ENCODE assay signal across 13 cellular contexts in genomic region chr12:103751171-103751570, GRCh38.
DNase-seq lines count a peak whose midpoint lies in the region; ATAC-seq and TF ChIP-seq lines count a peak whose summit lies in the region.
"Had no signal": no experiment of that assay in that cellular context is flagged by ENCODE, and none has a peak within 500 bp of the region (broad histone marks: within the 10 kb centered on the region; RNA-seq: fewer than 3 reads in every experiment).

No MANE protein-coding gene starts in this region.

- H3K36me3 Mint-ChIP-seq in glutamatergic neuron (ENCODE audit: unreplicated experiment) = no peaks in the 10 kb centered on the region
- peaks cover 3% of the 10 kb centered on the region for H3K36me3 Mint-ChIP-seq in T-cell
- H3K36me3 Mint-ChIP-seq: CD4-positive, CD25-positive, alpha-beta regulatory T cell had no signal

- intact Hi-C loops in Panc1 (cut with micrococcal nuclease; ENCODE audit: unreplicated experiment) = no loop called here
- intact Hi-C loops in prostate gland (cut with DNase I) = no loop called here

- WGBS in prostate gland = 86% methylated on average over 1 of the region's 1 CpG

- peak; percentile 52 for TF ChIP-seq CTCF in GM06990 (IDR thresholded peaks at IDR 0.05; ENCODE audit: insufficient read depth, low read length, poor library complexity, severe bottlenecking)
- no peak for TF ChIP-seq CTCF in GM13977 (IDR thresholded peaks at IDR 0.05; ENCODE audit: extremely low read depth, insufficient read depth, missing control alignments)
- no peak for TF ChIP-seq CTCF in Panc1 (IDR thresholded peaks at IDR 0.05)
- peak; percentile 27 for TF ChIP-seq CTCF in glutamatergic neuron (IDR thresholded peaks at IDR 0.05; ENCODE audit: partially characterized antibody, unreplicated experiment)
- TF ChIP-seq CTCF in prostate gland (IDR thresholded peaks at IDR 0.05) = no peak

- POLR2A ChIA-PET in Panc1 (lab: Charles Lee) (interaction anchor here (0.6 kb wide), 1 partner anchor 1450 kb away, joined by 3 read pairs; no protein-coding TSS in a partner anchor), T-cell (lab: Charles Lee) (no interaction called here)

- H3K4me3 Mint-ChIP-seq in glutamatergic neuron (ENCODE audit: unreplicated experiment) (no peak overlapping the region), T-cell (no peak overlapping the region)
- H3K4me3 Mint-ChIP-seq: CD4-positive, CD25-positive, alpha-beta regulatory T cell had no signal

- H3K27ac ChIP-seq in Panc1 (ENCODE audit: low read length) (no peak overlapping the region), prostate gland (no peak overlapping the region)

- H3K27me3 Mint-ChIP-seq in glutamatergic neuron (ENCODE audit: unreplicated experiment) = peaks cover 2% of the 10 kb centered on the region
- H3K27me3 Mint-ChIP-seq in T-cell = peaks cover 8% of the 10 kb centered on the region in 2 donors
- H3K27me3 Mint-ChIP-seq: CD4-positive, CD25-positive, alpha-beta regulatory T cell had no signal

- CTCF ChIA-PET in Panc1 (lab: Charles Lee) (no interaction called here), T-cell (lab: Charles Lee) (no interaction called here)

- peaks cover 4% of the 10 kb centered on the region for H3K9me3 Mint-ChIP-seq in glutamatergic neuron (ENCODE audit: unreplicated experiment)
- no peaks in the 10 kb centered on the region for H3K9me3 Mint-ChIP-seq in T-cell
- H3K9me3 Mint-ChIP-seq: CD4-positive, CD25-positive, alpha-beta regulatory T cell had no signal

- DNase-seq in GM06990 (ENCODE audit: extremely low read depth, insufficient read length) (no peak), GM13977 (ENCODE audit: low spot score) (peak; percentile 22), Panc1 (ENCODE audit: low read depth, low spot score) (no peak), glutamatergic neuron (no peak), prostate gland (ENCODE audit: low spot score) (no peak), T-cell (no peak)
- DNase-seq: CD4-positive, CD25-positive, alpha-beta regulatory T cell; cortex of kidney; mammary epithelial cell; NCI-H2029; NCI-H69; stimulated activated CD4-positive, alpha-beta T cell treated with anti-CD3 and anti-CD28 coated beads, Interleukin-12 subunit alpha, Interleukin-12 subunit beta, amount 100 ng/mL, for 4 hours had no signal

- H3K27ac Mint-ChIP-seq in glutamatergic neuron (ENCODE audit: unreplicated experiment) (no peak overlapping the region), T-cell (no peak overlapping the region)
- H3K27ac Mint-ChIP-seq: CD4-positive, CD25-positive, alpha-beta regulatory T cell had no signal

- H3K4me3 ChIP-seq in GM06990 (replicated peaks; ENCODE audit: low read depth, low read length) (no peak overlapping the region), Panc1 (ENCODE audit: low read depth in 2 of 2, low read length in 2 of 2) (no peak overlapping the region), prostate gland (no peak overlapping the region)

- BruUV-seq in Panc1 (replicated peaks; lab: Mats Ljungman, UMichigan) = no TSS peak

- ATAC-seq in Panc1 (peak; percentile 54), T-cell (replicated peaks in 1 of 4) (no peak), HG03196 (IDR thresholded peaks at IDR 0.05; ENCODE audit: unreplicated experiment) (no peak)

- H3K4me1 Mint-ChIP-seq in glutamatergic neuron (ENCODE audit: low read depth, unreplicated experiment) (no peaks in the 10 kb centered on the region), T-cell (no peaks in the 10 kb centered on the region)
- H3K4me1 Mint-ChIP-seq: CD4-positive, CD25-positive, alpha-beta regulatory T cell had no signal

- TF ChIP-seq POLR2A in prostate gland (IDR thresholded peaks at IDR 0.05) = no peak

- in situ Hi-C loops in GM13977 (cut with MboI; ENCODE audit: low pct_unique_long_range_greater_than_20kb, low sequenced_read_pairs, unreplicated experiment) = no loop called here
- in situ Hi-C loops in Panc1 (cut with HindIII; ENCODE audit: low pct_unique_long_range_greater_than_20kb, low sequenced_read_pairs) = no loop called here

- H3K36me3 ChIP-seq in GM06990 (ENCODE audit: control insufficient read depth, insufficient read depth, low read length) = no peaks in the 10 kb centered on the region
- no peaks in the 10 kb centered on the region for H3K36me3 ChIP-seq in Panc1 (ENCODE audit: control insufficient read depth, insufficient read depth, low read length)
- H3K36me3 ChIP-seq in prostate gland = no peaks in the 10 kb centered on the region

- H3K9me3 ChIP-seq in Panc1 (ENCODE audit: control insufficient read depth, insufficient read depth, low read depth, low read length) = no peaks in the 10 kb centered on the region
- no peaks in the 10 kb centered on the region for H3K9me3 ChIP-seq in prostate gland

- no peaks in the 10 kb centered on the region; the same call in 1 of the 2 replicates for H3K27me3 ChIP-seq in GM06990 (replicated peaks; ENCODE audit: control insufficient read depth, insufficient read depth, low read length)
- no peaks in the 10 kb centered on the region for H3K27me3 ChIP-seq in Panc1 (ENCODE audit: control insufficient read depth, insufficient read depth, low read length)
- no peaks in the 10 kb centered on the region for H3K27me3 ChIP-seq in prostate gland (replicated peaks; ENCODE audit: insufficient read depth)

- H3K4me1 ChIP-seq in Panc1 (ENCODE audit: control insufficient read depth, insufficient read depth, low read length) (no peaks in the 10 kb centered on the region), prostate gland (replicated peaks) (no peaks in the 10 kb centered on the region)

Comparison
In these comparisons a context has a peak if more than half of its experiments do, and no peak if none do; other contexts are left out.
1. CTCF ChIP-seq: peak in GM06990 (single experiment) and glutamatergic neuron (single experiment); none in GM13977 (single experiment), Panc1 (single experiment) and prostate gland (0 of 4).